ENCODE assay signal across 8 cellular contexts in genomic region chr1:184843732-184844495, GRCh38.
DNase-seq lines count a peak whose midpoint lies in the region; ATAC-seq lines count a peak whose summit lies in the region.

No MANE protein-coding gene starts in this region.

- ATAC-seq in GM18868 (IDR thresholded peaks at IDR 0.05; ENCODE audit: unreplicated experiment): peak; percentile 100
- peak; percentile 98 for ATAC-seq in HG02870 (IDR thresholded peaks at IDR 0.05; ENCODE audit: unreplicated experiment)
- peak; percentile 67 for ATAC-seq in effector memory CD8-positive, alpha-beta T cell (replicated peaks)

- no peak overlapping the region for H3K27ac ChIP-seq in caudate nucleus (ENCODE audit: low read depth, low read length)

- peak overlapping the region; percentile 91 to 94 for H3K27ac Mint-ChIP-seq in effector memory CD8-positive, alpha-beta T cell

- H3K4me3 Mint-ChIP-seq in effector memory CD8-positive, alpha-beta T cell: peak overlapping the region; percentile 41 to 62

- no peaks in the 10 kb centered on the region for H3K9me3 Mint-ChIP-seq in effector memory CD8-positive, alpha-beta T cell

- DNase-seq in T-helper 1 cell: peak; percentile 23 to 70 (median 50)
- DNase-seq in effector memory CD8-positive, alpha-beta T cell: peak; percentile 75 to 78 (median 75)
- no peak for DNase-seq in NCI-H146 treated with DMSO at 0.1 percent for 48 hours (lab: John Stamatoyannopoulos, UW; ENCODE audit: unreplicated experiment)
- no peak for DNase-seq in DMS 273 (lab: John Stamatoyannopoulos, UW; ENCODE audit: unreplicated experiment)
- DNase-seq in superior temporal gyrus (ENCODE audit: extremely low spot score): no peak
- no peak for DNase-seq in caudate nucleus (lab: John Stamatoyannopoulos, UW)

- H3K27me3 Mint-ChIP-seq in effector memory CD8-positive, alpha-beta T cell: no peaks in the 10 kb centered on the region

- peaks cover 31 to 34% of the 10 kb centered on the region in 2 donors for H3K4me1 Mint-ChIP-seq in effector memory CD8-positive, alpha-beta T cell (ENCODE audit: low read depth in 2 of 2)

- peaks cover 20% of the 10 kb centered on the region for H3K36me3 Mint-ChIP-seq in effector memory CD8-positive, alpha-beta T cell (ENCODE audit: insufficient read depth)

Comparison
In these comparisons a context has a peak if more than half of its experiments do, and no peak if none do; other contexts are left out.
1. DNase-seq: peak in T-helper 1 cell (5 of 5) and effector memory CD8-positive, alpha-beta T cell (3 of 3); none in NCI-H146 treated with DMSO at 0.1 percent for 48 hours (single experiment), DMS 273 (single experiment), superior temporal gyrus (single experiment) and caudate nucleus (0 of 61).
2. Peak in every context shown above with its lines, with median percentiles within 50 percentile points of each other: ATAC-seq.